22 cellular contexts compared by ENCODE assay signal in genomic region chr2:118945921-118946320, GRCh38. TPM values are rescaled to one million over a fixed set of nuclear protein-coding genes. Genes with fewer than 3 reads are reported as not detected.
"Had no signal": no experiment of that assay in that cellular context is flagged by ENCODE, and none has a peak within 500 bp of the region (broad histone marks: within the 10 kb centered on the region; RNA-seq: fewer than 3 reads in every experiment).

No MANE protein-coding gene starts in this region.

- H3K4me1 ChIP-seq: colonic mucosa, esophagus squamous epithelium, prostate gland, tibial artery had no signal

- H3K27me3 ChIP-seq: colonic mucosa, tibial artery had no signal

- H3K4me3 ChIP-seq: colonic mucosa, esophagus squamous epithelium, prostate gland, skin epidermis, tibial artery had no signal

- H3K9me3 Mint-ChIP-seq: activated B cell treated with CpG ODN at 0.5 μM for 24 hours; nephron; stimulated activated naive B cell treated with anti-CD40 and anti-IgM and Interleukin-4, amounts not matched to agents 10 μg/mL and 1 μg/mL and 100 μg/mL, for 72 hours had no signal

- H3K4me1 Mint-ChIP-seq: activated B cell treated with CpG ODN at 0.5 μM for 24 hours, immature natural killer cell, nephron had no signal

- H3K9me3 ChIP-seq: colonic mucosa, esophagus squamous epithelium, prostate gland, tibial artery had no signal

- H3K36me3 Mint-ChIP-seq: activated naive CD8-positive, alpha-beta T cell; immature natural killer cell; stimulated activated naive B cell treated with anti-CD40 and anti-IgM and Interleukin-4, amounts not matched to agents 10 μg/mL and 1 μg/mL and 100 μg/mL, for 72 hours had no signal

- H3K27ac ChIP-seq: colonic mucosa, esophagus squamous epithelium, prostate gland, skin epidermis, tibial artery had no signal

- H3K4me3 Mint-ChIP-seq: activated B cell treated with CpG ODN at 0.5 μM for 24 hours; activated naive CD8-positive, alpha-beta T cell; immature natural killer cell; nephron; stimulated activated naive B cell treated with anti-CD40 and anti-IgM and Interleukin-4, amounts not matched to agents 10 μg/mL and 1 μg/mL and 100 μg/mL, for 72 hours had no signal

- DNase-seq: activated B cell treated with CpG ODN at 0.5 μM for 24 hours; activated CD4-positive, alpha-beta T cell treated with anti-CD3 and anti-CD28 coated beads, Interleukin-2, amount 50 U/mL, for 1 hour; activated CD8-positive, alpha-beta memory T cell treated with anti-CD3 and anti-CD28 coated beads for 24 hours; activated gamma-delta T cell treated with Interleukin-2 at 50 U/mL for 16 hours; amniotic stem cell; central memory CD4-positive, alpha-beta T cell; colonic mucosa; esophagus squamous epithelium; foreskin melanocyte; head of caudate nucleus; immature natural killer cell; mesendoderm; right cardiac atrium; stimulated activated CD4-positive, alpha-beta T cell treated with anti-CD3 and anti-CD28 coated beads, Interleukin-15, amount 100 ng/mL, for 24 hours; stimulated activated CD4-positive, alpha-beta T cell treated with anti-CD3 and anti-CD28 coated beads, Interleukin-4, amount 100 ng/mL, for 1 hour; stimulated activated naive B cell treated with anti-CD40 and anti-IgM and Interleukin-4, amounts not matched to agents 10 μg/mL and 1 μg/mL and 100 μg/mL, for 72 hours; T-helper 2 cell; tibial artery had no signal

- H3K27ac Mint-ChIP-seq: activated B cell treated with CpG ODN at 0.5 μM for 24 hours; activated naive CD8-positive, alpha-beta T cell; immature natural killer cell; nephron; stimulated activated naive B cell treated with anti-CD40 and anti-IgM and Interleukin-4, amounts not matched to agents 10 μg/mL and 1 μg/mL and 100 μg/mL, for 72 hours had no signal

- ATAC-seq: right cardiac atrium; stimulated activated naive B cell treated with anti-CD40 and anti-IgM and Interleukin-4, amounts not matched to agents 10 μg/mL and 1 μg/mL and 100 μg/mL, for 72 hours had no signal

- H3K36me3 ChIP-seq: colonic mucosa, esophagus squamous epithelium, prostate gland, tibial artery had no signal

RNA-seq across cellular contexts. Expression of gene MARCO, which starts 3.9 kb away (rescaled TPM):
- total RNA-seq: activated B cell treated with CpG ODN at 0.5 μM for 24 hours had no signal
